ENCODE assay signal across 12 cellular contexts in genomic region chr17:73652886-73653480, GRCh38.
"Had no signal": no experiment of that assay in that cellular context is flagged by ENCODE, and none has a peak within 500 bp of the region (broad histone marks: within the 10 kb centered on the region; RNA-seq: fewer than 3 reads in every experiment).

No MANE protein-coding gene starts in this region.

- DNase-seq: foreskin keratinocyte; left colon; mucosa of descending colon; naive thymus-derived CD8-positive, alpha-beta T cell; ovary; right cardiac atrium; small intestine; stimulated activated CD4-positive, alpha-beta T cell treated with anti-CD3 and anti-CD28 coated beads, Interleukin-2, amount 100 ng/mL, for 48 hours; stimulated activated naive CD4-positive, alpha-beta T cell treated with Interleukin-2 at 50 U/mL for 16 hours; upper lobe of left lung had no signal

- H3K27me3 ChIP-seq: ovary, upper lobe of left lung, vagina had no signal

- H3K27ac ChIP-seq: foreskin keratinocyte, ovary, upper lobe of left lung, vagina had no signal

- H3K27ac Mint-ChIP-seq: dendritic cell treated with granulocyte-macrophage colony-stimulating factor and Interleukin-4, amounts not matched to agents 40 ng/mL and 50 ng/mL, for 4 days had no signal

- H3K36me3 ChIP-seq: ovary, upper lobe of left lung, vagina had no signal

- H3K4me3 ChIP-seq: mucosa of descending colon, ovary, upper lobe of left lung, vagina had no signal

- H3K9me3 ChIP-seq: mucosa of descending colon, vagina had no signal

- H3K4me1 ChIP-seq: foreskin keratinocyte had no signal

- ATAC-seq: foreskin keratinocyte; naive thymus-derived CD8-positive, alpha-beta T cell; right cardiac atrium had no signal

- H3K4me3 Mint-ChIP-seq: dendritic cell treated with granulocyte-macrophage colony-stimulating factor and Interleukin-4, amounts not matched to agents 40 ng/mL and 50 ng/mL, for 4 days had no signal
